In the genomic region with DNA sequence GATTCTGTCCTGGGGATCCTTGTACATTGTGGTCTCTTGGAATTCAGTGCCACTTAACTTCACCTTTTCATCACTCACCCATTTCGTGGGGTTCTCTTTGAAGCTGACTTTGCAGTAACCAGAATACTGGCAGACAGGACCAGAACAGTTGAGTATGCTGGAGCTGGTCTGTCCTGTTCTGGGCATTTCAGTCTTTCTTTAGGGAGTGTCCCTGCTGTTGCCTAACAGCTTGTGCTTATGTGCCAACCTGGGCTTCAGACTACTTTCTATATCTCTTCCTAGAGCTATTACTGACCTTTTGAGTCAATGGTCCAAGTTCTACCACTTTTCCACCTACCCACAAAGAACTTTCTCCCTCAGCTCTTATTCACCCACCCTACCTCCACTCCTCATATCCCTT, we compare ENCODE assay signal across 1 cellular context.
TF ChIP-seq lines count a peak whose summit lies in the region.

No MANE protein-coding gene starts in this region.

TF ChIP-seq in HepG2, 621 proteins besides CTCF, POLR2A, EP300 and RAD21:
- TF ChIP-seq ZFAT (CRISPR knock-in tag; conservative IDR thresholded peaks at IDR 0.05) (no peak), NBN (conservative IDR thresholded peaks at IDR 0.05) (no peak), PAF1 (CRISPR knock-in tag; IDR thresholded peaks at IDR 0.05) (no peak)
- TF ChIP-seq, protein P1, sequence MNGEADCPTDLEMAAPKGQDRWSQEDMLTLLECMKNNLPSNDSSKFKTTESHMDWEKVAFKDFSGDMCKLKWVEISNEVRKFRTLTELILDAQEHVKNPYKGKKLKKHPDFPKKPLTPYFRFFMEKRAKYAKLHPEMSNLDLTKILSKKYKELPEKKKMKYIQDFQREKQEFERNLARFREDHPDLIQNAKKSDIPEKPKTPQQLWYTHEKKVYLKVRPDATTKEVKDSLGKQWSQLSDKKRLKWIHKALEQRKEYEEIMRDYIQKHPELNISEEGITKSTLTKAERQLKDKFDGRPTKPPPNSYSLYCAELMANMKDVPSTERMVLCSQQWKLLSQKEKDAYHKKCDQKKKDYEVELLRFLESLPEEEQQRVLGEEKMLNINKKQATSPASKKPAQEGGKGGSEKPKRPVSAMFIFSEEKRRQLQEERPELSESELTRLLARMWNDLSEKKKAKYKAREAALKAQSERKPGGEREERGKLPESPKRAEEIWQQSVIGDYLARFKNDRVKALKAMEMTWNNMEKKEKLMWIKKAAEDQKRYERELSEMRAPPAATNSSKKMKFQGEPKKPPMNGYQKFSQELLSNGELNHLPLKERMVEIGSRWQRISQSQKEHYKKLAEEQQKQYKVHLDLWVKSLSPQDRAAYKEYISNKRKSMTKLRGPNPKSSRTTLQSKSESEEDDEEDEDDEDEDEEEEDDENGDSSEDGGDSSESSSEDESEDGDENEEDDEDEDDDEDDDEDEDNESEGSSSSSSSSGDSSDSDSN (CRISPR knock-in tag; IDR thresholded peaks at IDR 0.05): no peak
- TF ChIP-seq, protein P2, sequence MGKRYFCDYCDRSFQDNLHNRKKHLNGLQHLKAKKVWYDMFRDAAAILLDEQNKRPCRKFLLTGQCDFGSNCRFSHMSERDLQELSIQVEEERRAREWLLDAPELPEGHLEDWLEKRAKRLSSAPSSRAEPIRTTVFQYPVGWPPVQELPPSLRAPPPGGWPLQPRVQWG (CRISPR knock-in tag; IDR thresholded peaks at IDR 0.05; ENCODE audit: borderline replicate concordance, low read depth): no peak
